12 cellular contexts compared by ENCODE assay signal in the genomic region with DNA sequence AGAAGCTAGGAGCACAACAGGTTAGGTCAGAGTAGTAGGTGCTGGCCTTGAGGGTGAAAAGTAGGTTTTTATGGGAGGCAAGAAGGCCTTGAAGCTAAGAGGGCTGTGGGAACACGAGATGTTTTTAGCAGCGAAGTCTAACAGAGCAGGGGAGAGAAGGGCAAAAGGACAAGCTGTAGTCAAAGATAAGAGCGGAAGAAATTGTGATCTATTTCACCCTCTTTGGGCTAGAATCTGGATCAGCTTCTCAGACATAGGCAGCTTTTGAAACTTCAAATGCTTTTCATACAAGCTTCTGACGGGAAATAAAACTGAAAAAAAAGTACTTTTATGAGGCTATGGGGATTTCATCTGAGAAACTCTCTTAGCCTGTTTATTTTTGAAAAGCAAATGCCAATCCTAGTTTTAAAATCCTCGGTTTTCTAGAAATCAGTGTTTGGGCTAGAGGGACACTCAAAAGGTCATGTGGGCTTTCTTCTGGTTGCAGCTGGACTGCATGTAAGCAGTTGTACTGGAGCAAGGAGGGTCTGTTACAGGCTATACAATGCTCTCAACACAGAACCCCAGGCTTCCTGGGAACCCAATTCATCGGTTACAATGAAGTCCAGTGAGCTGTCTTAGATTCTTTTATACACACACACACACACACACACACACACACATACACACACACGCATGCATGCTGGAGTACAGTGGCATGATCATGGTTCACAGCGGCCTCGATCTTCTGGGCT.
A peak's percentile ranks its signal among the peaks of the same experiment; 100 is the strongest.
DNase-seq lines count a peak whose midpoint lies in the region; ATAC-seq and TF ChIP-seq lines count a peak whose summit lies in the region.
"Had no signal": no experiment of that assay in that cellular context is flagged by ENCODE, and none has a peak within 500 bp of the region (broad histone marks: within the 10 kb centered on the region; RNA-seq: fewer than 3 reads in every experiment).

No MANE protein-coding gene starts in this region.

- no peak overlapping the region for H3K27ac ChIP-seq in BLaER1 treated with 17β-estradiol and CSF1 and Interleukin-3, amounts not matched to agents 10 nM and 100 nM
- peak overlapping the region; percentile 89 for H3K27ac ChIP-seq in Karpas-422 (ENCODE audit: low read length)
- H3K27ac ChIP-seq in parathyroid adenoma, result peak overlapping the region; percentile 99
- H3K27ac ChIP-seq in WERI-Rb-1, result no peak overlapping the region
- H3K27ac ChIP-seq: thyroid gland had no signal

- intact Hi-C loops in dendritic cell treated with granulocyte-macrophage colony-stimulating factor and Interleukin-4, amounts not matched to agents 40 ng/mL and 50 ng/mL, for 4 days (cut with micrococcal nuclease), result no loop called here

- no peak overlapping the region for H2AFZ ChIP-seq in Karpas-422 (ENCODE audit: low read length)
- H2AFZ ChIP-seq in parathyroid adenoma, result no peak overlapping the region

- H3K9ac ChIP-seq in BLaER1 treated with 17β-estradiol and CSF1 and Interleukin-3, amounts not matched to agents 10 nM and 100 nM, result peak overlapping the region in 1 of 11 experiments; percentile 6; a peak in 1 of 22 replicates
- H3K9ac ChIP-seq in Karpas-422 (ENCODE audit: low read length), result no peak overlapping the region
- no peak overlapping the region for H3K9ac ChIP-seq in parathyroid adenoma

- no peak for ATAC-seq in GM19397 (IDR thresholded peaks at IDR 0.05; ENCODE audit: unreplicated experiment)

- TF ChIP-seq CTCF in parathyroid adenoma (IDR thresholded peaks at IDR 0.05), result no peak
- TF ChIP-seq CTCF in progenitor cell of endocrine pancreas (IDR thresholded peaks at IDR 0.05; ENCODE audit: unreplicated experiment), result no peak
- TF ChIP-seq CTCF in WERI-Rb-1 (IDR thresholded peaks at IDR 0.05; ENCODE audit: low read depth, low read length), result no peak

- no peak overlapping the region for H3K4me3 ChIP-seq in BLaER1 treated with 17β-estradiol and CSF1 and Interleukin-3, amounts not matched to agents 10 nM and 100 nM
- H3K4me3 ChIP-seq in Karpas-422 (ENCODE audit: low read length) (no peak overlapping the region), parathyroid adenoma (ENCODE audit: low read depth, low read length) (no peak overlapping the region), WERI-Rb-1 (ENCODE audit: low read depth, low read length) (no peak overlapping the region)
- H3K4me3 ChIP-seq: MG63, thyroid gland had no signal

- H3K4me1 Mint-ChIP-seq in dendritic cell treated with granulocyte-macrophage colony-stimulating factor and Interleukin-4, amounts not matched to agents 40 ng/mL and 50 ng/mL, for 4 days (ENCODE audit: low read depth), result peaks cover 80% of the 10 kb centered on the region
- peaks cover 4% of the 10 kb centered on the region for H3K4me1 Mint-ChIP-seq in progenitor cell of endocrine pancreas (ENCODE audit: low read depth)

- peak overlapping the region in 7 of 11 experiments; percentile 78 to 94 (median 93); a peak in 10 of 22 replicates for H3K4me2 ChIP-seq in BLaER1 treated with 17β-estradiol and CSF1 and Interleukin-3, amounts not matched to agents 10 nM and 100 nM
- H3K4me2 ChIP-seq in Karpas-422 (ENCODE audit: low read depth, low read length, poor library complexity, severe bottlenecking) (no peak overlapping the region), parathyroid adenoma (ENCODE audit: low read length) (peak overlapping the region; percentile 25)

- no peaks in the 10 kb centered on the region for H3K9me2 ChIP-seq in Karpas-422 (replicated peaks; ENCODE audit: insufficient read depth, low read length)

- H3K9me3 Mint-ChIP-seq in dendritic cell treated with granulocyte-macrophage colony-stimulating factor and Interleukin-4, amounts not matched to agents 40 ng/mL and 50 ng/mL, for 4 days, result no peaks in the 10 kb centered on the region
- no peaks in the 10 kb centered on the region for H3K9me3 Mint-ChIP-seq in progenitor cell of endocrine pancreas (ENCODE audit: low read depth)

- H3K9me3 ChIP-seq in BLaER1 treated with 17β-estradiol and CSF1 and Interleukin-3, amounts not matched to agents 10 nM and 100 nM (replicated peaks in 1 of 11), result no peaks in the 10 kb centered on the region
- H3K9me3 ChIP-seq in Karpas-422 (ENCODE audit: low read length) (no peaks in the 10 kb centered on the region), parathyroid adenoma (ENCODE audit: control insufficient read depth, low read length) (no peaks in the 10 kb centered on the region), WERI-Rb-1 (ENCODE audit: severe bottlenecking) (no peaks in the 10 kb centered on the region)
- H3K9me3 ChIP-seq: MG63, thyroid gland had no signal

- H3K4me3 Mint-ChIP-seq in dendritic cell treated with granulocyte-macrophage colony-stimulating factor and Interleukin-4, amounts not matched to agents 40 ng/mL and 50 ng/mL, for 4 days, result no peak overlapping the region
- H3K4me3 Mint-ChIP-seq in progenitor cell of endocrine pancreas (ENCODE audit: low read depth), result no peak overlapping the region

- DNase-seq in Karpas-422 (no peak), SKM-1 treated with dmso at 0.1 percent for 144 hours (lab: John Stamatoyannopoulos, UW; ENCODE audit: unreplicated experiment) (no peak), progenitor cell of endocrine pancreas (ENCODE audit: low spot score, unreplicated experiment) (no peak), WERI-Rb-1 (no peak)
- DNase-seq: COR-L47, MG63, NCI-H524, thyroid gland had no signal

- H3K36me3 ChIP-seq in BLaER1 treated with 17β-estradiol and CSF1 and Interleukin-3, amounts not matched to agents 10 nM and 100 nM, result peaks cover 18 to 57% (median 40%) of the 10 kb centered on the region in 11 experiments; a peak in 21 of 22 replicates
- H3K36me3 ChIP-seq in Karpas-422 (ENCODE audit: insufficient read depth, low read length) (no peaks in the 10 kb centered on the region; the same call in 1 of the 2 replicates), parathyroid adenoma (ENCODE audit: control insufficient read depth, insufficient read depth, low read length) (no peaks in the 10 kb centered on the region), WERI-Rb-1 (peaks cover 16% of the 10 kb centered on the region)

- peaks cover 72 to 90% (median 83%) of the 10 kb centered on the region in 10 experiments for H3K4me1 ChIP-seq in BLaER1 treated with 17β-estradiol and CSF1 and Interleukin-3, amounts not matched to agents 10 nM and 100 nM
- H3K4me1 ChIP-seq in Karpas-422 (ENCODE audit: low read length) (peaks cover 98% of the 10 kb centered on the region), parathyroid adenoma (peaks cover 77% of the 10 kb centered on the region)

- H3K79me2 ChIP-seq in Karpas-422 (ENCODE audit: low read length), result peaks cover 37% of the 10 kb centered on the region
- peaks cover 7% of the 10 kb centered on the region for H3K79me2 ChIP-seq in parathyroid adenoma

- H3K36me3 Mint-ChIP-seq in dendritic cell treated with granulocyte-macrophage colony-stimulating factor and Interleukin-4, amounts not matched to agents 40 ng/mL and 50 ng/mL, for 4 days (ENCODE audit: low read depth), result peaks cover 57% of the 10 kb centered on the region
- peaks cover 6% of the 10 kb centered on the region for H3K36me3 Mint-ChIP-seq in progenitor cell of endocrine pancreas (ENCODE audit: insufficient read depth)

- H3K27me3 Mint-ChIP-seq in dendritic cell treated with granulocyte-macrophage colony-stimulating factor and Interleukin-4, amounts not matched to agents 40 ng/mL and 50 ng/mL, for 4 days, result no peaks in the 10 kb centered on the region
- no peaks in the 10 kb centered on the region for H3K27me3 Mint-ChIP-seq in progenitor cell of endocrine pancreas

- H4K20me1 ChIP-seq in BLaER1 treated with 17β-estradiol and CSF1 and Interleukin-3, amounts not matched to agents 10 nM and 100 nM, result peaks cover 0 to 97% (median 0%) of the 10 kb centered on the region in 11 experiments; a peak in 10 of 22 replicates
- no peaks in the 10 kb centered on the region for H4K20me1 ChIP-seq in Karpas-422 (ENCODE audit: insufficient read depth, low read depth, low read length)

- no peaks in the 10 kb centered on the region for H3K27me3 ChIP-seq in BLaER1 treated with 17β-estradiol and CSF1 and Interleukin-3, amounts not matched to agents 10 nM and 100 nM
- H3K27me3 ChIP-seq in Karpas-422 (ENCODE audit: low read length), result no peaks in the 10 kb centered on the region
- H3K27me3 ChIP-seq in parathyroid adenoma (ENCODE audit: control insufficient read depth, insufficient read depth, low read length), result no peaks in the 10 kb centered on the region
- no peaks in the 10 kb centered on the region for H3K27me3 ChIP-seq in WERI-Rb-1 (ENCODE audit: insufficient read depth, low read depth, severe bottlenecking)
- H3K27me3 ChIP-seq: MG63, thyroid gland had no signal

- peak overlapping the region; percentile 86 for H3K27ac Mint-ChIP-seq in dendritic cell treated with granulocyte-macrophage colony-stimulating factor and Interleukin-4, amounts not matched to agents 40 ng/mL and 50 ng/mL, for 4 days
- no peak overlapping the region for H3K27ac Mint-ChIP-seq in progenitor cell of endocrine pancreas

Comparison
In these comparisons a context has a peak if more than half of its experiments do, and no peak if none do; other contexts are left out.
1. H3K27ac ChIP-seq: peak in Karpas-422 (single experiment) and parathyroid adenoma (single experiment); none in BLaER1 treated with 17β-estradiol and CSF1 and Interleukin-3, amounts not matched to agents 10 nM and 100 nM (0 of 11) and WERI-Rb-1 (single experiment).